In genomic region chr7:130959743-130960207, GRCh38 we compare ENCODE assay signal across 1 cellular context.
TF ChIP-seq lines count a peak whose summit lies in the region.

No MANE protein-coding gene starts in this region.

TF ChIP-seq in K562, 482 proteins besides CTCF, POLR2A, EP300 and RAD21 (continued from another document and continues in another):
- peak; percentile 46 for TF ChIP-seq CTCFL (IDR thresholded peaks at IDR 0.05; ENCODE audit: borderline replicate concordance, insufficient read depth, low read depth, low read length, poor library complexity, severe bottlenecking)
- TF ChIP-seq ZNF639 (CRISPR knock-in tag; conservative IDR thresholded peaks at IDR 0.05 in 1 of 2, IDR thresholded peaks at IDR 0.05 in 1 of 2): 0 out of 4 replicates have a peak, but pooled peaks of 1 of the 2 experiments have one; percentile 32
- TF ChIP-seq CGGBP1 (CRISPR knock-in tag; IDR thresholded peaks at IDR 0.05): no peak
- TF ChIP-seq HOXB6 (CRISPR knock-in tag; IDR thresholded peaks at IDR 0.05; ENCODE audit: borderline replicate concordance): no peak
- no peak for TF ChIP-seq SNRNP70 (optimal IDR thresholded peaks at IDR 0.05; ENCODE audit: low read depth, low read length)
- TF ChIP-seq TBP (optimal IDR thresholded peaks at IDR 0.05; ENCODE audit: low read depth, low read length): no peak
- no peak for TF ChIP-seq NFATC3 (IDR thresholded peaks at IDR 0.05)
- TF ChIP-seq JUN (IDR thresholded peaks at IDR 0.05; ENCODE audit: borderline replicate concordance, low read depth, low read length): 0 out of 2 replicates have a peak, but pooled peaks have one; percentile 28
- TF ChIP-seq JUN (CRISPR knock-in tag; IDR thresholded peaks at IDR 0.05; ENCODE audit: borderline replicate concordance): no peak
- TF ChIP-seq ESRRA (IDR thresholded peaks at IDR 0.05; ENCODE audit: borderline replicate concordance, low read depth): no peak
- TF ChIP-seq MNT (conservative IDR thresholded peaks at IDR 0.05): 0 out of 4 replicates have a peak, but pooled peaks of 1 of the 2 experiments have one; percentile 19
- no peak for TF ChIP-seq THRA (IDR thresholded peaks at IDR 0.05)
- no peak for TF ChIP-seq ZBTB5 (IDR thresholded peaks at IDR 0.05)
- TF ChIP-seq ATF1 (CRISPR knock-in tag; IDR thresholded peaks at IDR 0.05): no peak
- TF ChIP-seq ATF1 (tag; IDR thresholded peaks at IDR 0.05): peak; percentile 9; the same call in 1 of the 2 replicates
- no peak for TF ChIP-seq EHMT2 (IDR thresholded peaks at IDR 0.05)
- TF ChIP-seq ZFP30 (CRISPR knock-in tag; IDR thresholded peaks at IDR 0.05; ENCODE audit: borderline replicate concordance): no peak
- TF ChIP-seq MBD2 (IDR thresholded peaks at IDR 0.05; ENCODE audit: borderline replicate concordance, low read depth): no peak
- no peak for TF ChIP-seq FOXA1 (IDR thresholded peaks at IDR 0.05; ENCODE audit: borderline replicate concordance)
- no peak for TF ChIP-seq TSC22D4 (tag; IDR thresholded peaks at IDR 0.05)
- peak; percentile 40; the same call in 1 of the 2 replicates for TF ChIP-seq KLF16 (IDR thresholded peaks at IDR 0.05)
- TF ChIP-seq ILK (tag; IDR thresholded peaks at IDR 0.05; ENCODE audit: borderline replicate concordance, low read depth): 0 out of 2 replicates have a peak, but pooled peaks have one; percentile 1
- peak; percentile 12; the same call in 1 of the 2 replicates for TF ChIP-seq CC2D1A (IDR thresholded peaks at IDR 0.05)
- TF ChIP-seq TAF9B (IDR thresholded peaks at IDR 0.05; ENCODE audit: partially characterized antibody): no peak
- TF ChIP-seq PHB (CRISPR knock-in tag; IDR thresholded peaks at IDR 0.05): no peak
- no peak for TF ChIP-seq ZNF699 (CRISPR knock-in tag; IDR thresholded peaks at IDR 0.05; ENCODE audit: insufficient replicate concordance)
- TF ChIP-seq HDAC8 (tag; IDR thresholded peaks at IDR 0.05): peak; percentile 38; the same call in 1 of the 2 replicates
- TF ChIP-seq DMBX1 (CRISPR knock-in tag; IDR thresholded peaks at IDR 0.05; ENCODE audit: borderline replicate concordance): peak; percentile 36; the same call in 1 of the 2 replicates
- TF ChIP-seq HNRNPL (IDR thresholded peaks at IDR 0.05; ENCODE audit: low read depth, low read length): no peak
- TF ChIP-seq ZNF778 (CRISPR knock-in tag; IDR thresholded peaks at IDR 0.05): no peak
- TF ChIP-seq PKNOX1 (IDR thresholded peaks at IDR 0.05): peak; percentile 87
- TF ChIP-seq ZNF785 (CRISPR knock-in tag; IDR thresholded peaks at IDR 0.05): no peak
- no peak for TF ChIP-seq ZNF23 (CRISPR knock-in tag; IDR thresholded peaks at IDR 0.05)
- TF ChIP-seq KAT7 (CRISPR knock-in tag; IDR thresholded peaks at IDR 0.05; ENCODE audit: borderline replicate concordance): no peak
- TF ChIP-seq KLF13 (tag; IDR thresholded peaks at IDR 0.05; ENCODE audit: borderline replicate concordance, low read depth): 0 out of 2 replicates have a peak, but pooled peaks have one; percentile 7
- no peak for TF ChIP-seq CBX5 (IDR thresholded peaks at IDR 0.05; ENCODE audit: borderline replicate concordance, low read depth)
- 0 out of 2 replicates have a peak, but pooled peaks have one; percentile 35 for TF ChIP-seq CBX1 (IDR thresholded peaks at IDR 0.05; ENCODE audit: low read depth)
- TF ChIP-seq PTRF (tag; IDR thresholded peaks at IDR 0.05): no peak
- TF ChIP-seq ETS1 (conservative IDR thresholded peaks at IDR 0.05; ENCODE audit: control insufficient read depth, low read depth, low read length): 0 out of 2 replicates have a peak, but pooled peaks have one; percentile 21
- no peak for TF ChIP-seq HDGF (IDR thresholded peaks at IDR 0.05)
- TF ChIP-seq MEIS2 (IDR thresholded peaks at IDR 0.05; ENCODE audit: partially characterized antibody): peak; percentile 83
- 0 out of 2 replicates have a peak, but pooled peaks have one; percentile 3 for TF ChIP-seq BHLHE40 (IDR thresholded peaks at IDR 0.05; ENCODE audit: low read length)
- 0 out of 2 replicates have a peak, but pooled peaks have one; percentile 30 for TF ChIP-seq CREM (IDR thresholded peaks at IDR 0.05; ENCODE audit: low read depth)
- no peak for TF ChIP-seq PRPF4 (IDR thresholded peaks at IDR 0.05; ENCODE audit: insufficient read depth, low read depth, low read length, poor library complexity, severe bottlenecking)
- TF ChIP-seq MED1 (CRISPR knock-in tag; IDR thresholded peaks at IDR 0.05; ENCODE audit: borderline replicate concordance): no peak
- no peak for TF ChIP-seq ID3 (CRISPR knock-in tag; IDR thresholded peaks at IDR 0.05)
- 0 out of 2 replicates have a peak, but pooled peaks have one; percentile 42 for TF ChIP-seq ID3 (tag; IDR thresholded peaks at IDR 0.05)
- no peak for TF ChIP-seq JUND (IDR thresholded peaks at IDR 0.05; ENCODE audit: borderline replicate concordance, low read depth, low read length)
- no peak for TF ChIP-seq JUND (tag; IDR thresholded peaks at IDR 0.05; ENCODE audit: borderline replicate concordance, low read depth, low read length)
- TF ChIP-seq NR4A1 (CRISPR knock-in tag; IDR thresholded peaks at IDR 0.05): no peak
- peak; percentile 20; the same call in 1 of the 2 replicates for TF ChIP-seq NR4A1 (tag; IDR thresholded peaks at IDR 0.05)
- peak; percentile 36 for TF ChIP-seq ZNF384 (IDR thresholded peaks at IDR 0.05; ENCODE audit: low read depth, low read length)
- 0 out of 4 replicates have a peak, but pooled peaks of 1 of the 2 experiments have one; percentile 33 for TF ChIP-seq ARNT (IDR thresholded peaks at IDR 0.05)
- TF ChIP-seq RHOXF2B (CRISPR knock-in tag; conservative IDR thresholded peaks at IDR 0.05): no peak
- no peak for TF ChIP-seq HIVEP1 (CRISPR knock-in tag; IDR thresholded peaks at IDR 0.05)
- TF ChIP-seq TAF1 (IDR thresholded peaks at IDR 0.05; ENCODE audit: control insufficient read depth, extremely low read depth, insufficient read depth, low read length, severe bottlenecking): peak; percentile 19
- no peak for TF ChIP-seq DEAF1 (CRISPR knock-in tag; IDR thresholded peaks at IDR 0.05)
- no peak for TF ChIP-seq KDM5B (IDR thresholded peaks at IDR 0.05; ENCODE audit: insufficient replicate concordance, low read depth, low read length)
- TF ChIP-seq FOXJ3 (CRISPR knock-in tag; IDR thresholded peaks at IDR 0.05): no peak
- no peak for TF ChIP-seq CBFB (CRISPR knock-in tag; IDR thresholded peaks at IDR 0.05)
- TF ChIP-seq HLTF (IDR thresholded peaks at IDR 0.05): no peak
- no peak for TF ChIP-seq DIDO1 (tag; IDR thresholded peaks at IDR 0.05; ENCODE audit: low read depth)
- no peak; the same call in 1 of the 2 replicates for TF ChIP-seq SP1 (CRISPR knock-in tag; IDR thresholded peaks at IDR 0.05)
